In genomic region chr5:15889001-15889400, GRCh38 we compare ENCODE assay signal across 17 cellular contexts.
"Had no signal": no experiment of that assay in that cellular context is flagged by ENCODE, and none has a peak within 500 bp of the region (broad histone marks: within the 10 kb centered on the region; RNA-seq: fewer than 3 reads in every experiment).

No MANE protein-coding gene starts in this region.

- DNase-seq: cerebellar nuclear complex; effector memory CD8-positive, alpha-beta T cell; erythroblast; foreskin keratinocyte; heart left ventricle; hippocampal formation; left lung; lower lobe of right lung; midbrain; naive B cell; nephron progenitor cell; psoas muscle; stimulated activated CD4-positive, alpha-beta T cell treated with anti-CD3 and anti-CD28 coated beads, Interleukin-2, amount 100 ng/mL, for 24 hours; stimulated activated naive CD4-positive, alpha-beta T cell; stomach; substantia nigra; trophoblast cell had no signal
